ENCODE assay signal across 19 cellular contexts in the genomic region with DNA sequence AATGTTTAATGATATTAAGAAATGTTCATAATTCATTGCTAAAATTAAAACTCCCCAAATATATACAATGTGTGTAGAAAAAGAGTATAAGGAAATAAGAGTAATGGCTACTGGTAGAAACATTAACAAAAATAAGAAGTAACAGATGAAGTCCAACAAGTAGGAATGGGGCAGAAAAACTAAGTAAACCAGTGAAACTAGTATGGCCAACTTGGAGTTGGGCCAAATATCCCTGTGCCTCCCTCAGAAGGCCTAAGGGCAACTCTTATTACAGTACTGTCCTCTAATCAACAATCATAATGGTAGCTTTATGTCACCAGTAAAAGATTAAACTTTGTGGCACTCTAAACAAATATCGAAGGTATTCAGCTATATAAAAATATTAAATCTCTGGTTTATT.
DNase-seq lines count a peak whose midpoint lies in the region; ATAC-seq and TF ChIP-seq lines count a peak whose summit lies in the region.
"Had no signal": no experiment of that assay in that cellular context is flagged by ENCODE, and none has a peak within 500 bp of the region (broad histone marks: within the 10 kb centered on the region; RNA-seq: fewer than 3 reads in every experiment).

No MANE protein-coding gene starts in this region.

- no peak for ATAC-seq in omental fat pad (ENCODE audit: low FRiP score)
- ATAC-seq in HG03457 (IDR thresholded peaks at IDR 0.05; ENCODE audit: unreplicated experiment), result no peak
- ATAC-seq: effector memory CD8-positive, alpha-beta T cell; left lobe of liver had no signal

- DNase-seq in DMS53 (lab: John Stamatoyannopoulos, UW), result peak; percentile 46
- peak; percentile 8 for DNase-seq in HPDE6-E6E7 (ENCODE audit: extremely low spot score)
- peak; percentile 2 for DNase-seq in adipocyte (ENCODE audit: low read depth)
- peak; percentile 16 for DNase-seq in left kidney (ENCODE audit: low read depth, low spot score)
- no peak for DNase-seq in globus pallidus (ENCODE audit: low spot score)
- no peak for DNase-seq in GM23248
- DNase-seq in omental fat pad (ENCODE audit: low spot score), result no peak
- DNase-seq: activated CD4-positive, alpha-beta T cell treated with anti-CD3 and anti-CD28 coated beads, Interleukin-2, amount 50 U/mL, for 1 hour; activated T-cell treated with anti-CD3 and anti-CD28 coated beads, Interleukin-2, amount 50 U/mL, for 1 hour; AML-193; effector memory CD8-positive, alpha-beta T cell; KG1; NCI-H1436; ovary; stimulated activated CD4-positive, alpha-beta T cell treated with anti-CD3 and anti-CD28 coated beads, Interleukin-4, amount 100 ng/mL, for 1 hour; stimulated activated CD8-positive, alpha-beta memory T cell treated with anti-CD3 and anti-CD28 coated beads, Interleukin-4, amount 100 ng/mL, for 48 hours; testis had no signal

- H3K27ac ChIP-seq in GM23248, result no peak overlapping the region
- H3K27ac ChIP-seq: ovary, testis had no signal

- peaks cover 42% of the 10 kb centered on the region for H3K79me2 ChIP-seq in GM23248 (ENCODE audit: insufficient read depth)

- H3K9me3 ChIP-seq in adipocyte (ENCODE audit: control insufficient read depth, low read length) (no peaks in the 10 kb centered on the region), GM23248 (ENCODE audit: low read depth) (no peaks in the 10 kb centered on the region)
- H3K9me3 ChIP-seq: ovary, testis had no signal

- H3F3A ChIP-seq in GM23248 (ENCODE audit: insufficient read depth), result no peaks in the 10 kb centered on the region

- TF ChIP-seq CTCF in omental fat pad (IDR thresholded peaks at IDR 0.05), result no peak

- H3K4me1 ChIP-seq in adipocyte (ENCODE audit: control insufficient read depth, insufficient read depth, low read length) (no peaks in the 10 kb centered on the region), GM23248 (ENCODE audit: insufficient read depth) (no peaks in the 10 kb centered on the region)
- H3K4me1 ChIP-seq: testis had no signal

- no peaks in the 10 kb centered on the region for H4K20me1 ChIP-seq in GM23248 (ENCODE audit: insufficient read depth)

- no peak overlapping the region for H2AFZ ChIP-seq in GM23248

- H3K9ac ChIP-seq in adipocyte (ENCODE audit: low read length) (no peak overlapping the region), GM23248 (no peak overlapping the region)

- H3K36me3 ChIP-seq in adipocyte (ENCODE audit: control insufficient read depth, insufficient read depth, low read length, severe bottlenecking) (no peaks in the 10 kb centered on the region), GM23248 (ENCODE audit: low read depth) (no peaks in the 10 kb centered on the region)
- H3K36me3 ChIP-seq: ovary had no signal

- H3K9me2 ChIP-seq in GM23248 (ENCODE audit: insufficient read depth), result no peaks in the 10 kb centered on the region

- H3K27me3 ChIP-seq in adipocyte (replicated peaks; ENCODE audit: control insufficient read depth, insufficient read depth, low read length) (no peaks in the 10 kb centered on the region), GM23248 (replicated peaks; ENCODE audit: insufficient read depth) (no peaks in the 10 kb centered on the region)
- H3K27me3 ChIP-seq: ovary, testis had no signal

- 98 to 100% methylated on average over 1 of the region's 1 CpG for WGBS in GM23248 (ENCODE audit: low coverage in 1 of 2, low lambda C conversion rate in 2 of 2, missing lambda C conversion rate in 2 of 2), 2 experiments

- no peak overlapping the region for H3K4me2 ChIP-seq in GM23248 (ENCODE audit: unreplicated experiment)

- no peak overlapping the region for H3K4me3 ChIP-seq in adipocyte (ENCODE audit: low read length)
- no peak overlapping the region for H3K4me3 ChIP-seq in GM23248
- H3K4me3 ChIP-seq: ovary, testis had no signal

- in situ Hi-C loops in GM23248 (cut with MboI), result no loop called here

Comparison
In these comparisons a context has a peak if more than half of its experiments do, and no peak if none do; other contexts are left out.
1. DNase-seq: peak in DMS53 (single experiment), HPDE6-E6E7 (single experiment), adipocyte (single experiment) and left kidney (single experiment); none in globus pallidus (single experiment), GM23248 (single experiment) and omental fat pad (single experiment).